1 cellular context compared by ENCODE assay signal in the genomic region with DNA sequence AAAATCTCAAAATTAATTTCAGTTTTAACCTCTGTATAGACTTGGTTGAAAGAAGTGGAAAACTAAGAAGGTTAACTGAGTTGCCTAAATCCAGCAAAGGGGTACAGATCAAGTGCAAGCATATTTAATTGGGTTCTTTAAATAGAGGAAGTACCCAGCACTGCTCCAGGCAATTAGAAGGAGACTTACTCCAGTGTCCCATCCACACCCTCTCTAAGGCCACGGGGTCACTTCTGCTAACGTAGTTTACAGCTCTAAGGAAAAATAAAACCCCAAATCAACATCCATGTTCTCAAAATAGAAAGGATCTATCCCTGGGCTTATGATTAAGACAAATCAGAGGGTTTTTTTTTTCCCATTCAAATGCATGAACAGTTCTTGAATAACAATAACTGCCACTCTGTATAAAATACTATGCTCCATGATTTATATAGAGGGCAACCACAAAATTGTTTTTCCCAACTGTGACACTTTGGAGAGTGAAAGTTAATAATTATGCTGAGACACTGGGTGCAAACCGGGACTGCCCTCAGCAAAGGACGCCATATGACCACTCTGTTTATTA.
TF ChIP-seq lines count a peak whose summit lies in the region.

No MANE protein-coding gene starts in this region.

TF ChIP-seq in IMR-90, 13 proteins besides CTCF, POLR2A, EP300 and RAD21 (continued from another document):
- TF ChIP-seq MAFK (IDR thresholded peaks at IDR 0.05; ENCODE audit: low read depth, low read length) (no peak), MAZ (IDR thresholded peaks at IDR 0.05; ENCODE audit: borderline replicate concordance, low read depth, low read length) (no peak), BHLHE40 (IDR thresholded peaks at IDR 0.05; ENCODE audit: low read depth, low read length) (no peak), CEBPB (IDR thresholded peaks at IDR 0.05; ENCODE audit: low read depth, low read length) (no peak), RFX5 (IDR thresholded peaks at IDR 0.05; ENCODE audit: low read depth, low read length) (no peak), MXI1 (IDR thresholded peaks at IDR 0.05; ENCODE audit: borderline replicate concordance, low read depth, low read length) (no peak), CHD1 (IDR thresholded peaks at IDR 0.05; ENCODE audit: low read depth, low read length) (no peak)
